In the genomic region with DNA sequence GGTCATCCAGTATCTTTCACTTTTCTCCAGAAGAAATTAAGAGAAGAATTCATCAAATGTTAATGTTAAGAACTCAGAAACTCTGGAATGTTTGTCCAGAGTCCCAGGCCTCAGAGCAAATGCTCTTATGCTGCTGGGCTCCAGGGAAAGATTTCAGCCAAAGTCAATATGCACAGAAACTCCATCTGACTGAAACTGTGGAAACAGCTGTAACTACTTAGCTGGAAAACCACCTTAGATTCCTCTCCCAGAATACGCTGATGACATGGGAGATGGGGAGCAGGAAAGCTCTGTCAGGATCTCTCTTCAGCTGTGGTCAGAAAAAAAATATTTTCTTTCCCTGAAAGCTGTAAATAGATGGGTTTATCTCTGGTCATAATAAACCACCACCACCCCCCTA, we compare ENCODE assay signal across 15 cellular contexts.
DNase-seq lines count a peak whose midpoint lies in the region; ATAC-seq lines count a peak whose summit lies in the region.
"Had no signal": no experiment of that assay in that cellular context is flagged by ENCODE, and none has a peak within 500 bp of the region (broad histone marks: within the 10 kb centered on the region; RNA-seq: fewer than 3 reads in every experiment).

No MANE protein-coding gene starts in this region.

- WGBS in right cardiac atrium: 52% methylated on average over 1 of the region's 1 CpG

- intact Hi-C loops in right cardiac atrium (cut with DNase I): no loop called here

- H3K4me1 ChIP-seq in right cardiac atrium (ENCODE audit: control insufficient read depth, insufficient read depth, low read length): no peaks in the 10 kb centered on the region

- no peak overlapping the region for H3K27ac ChIP-seq in right cardiac atrium (ENCODE audit: low read length)
- H3K27ac ChIP-seq: 22Rv1 had no signal

- DNase-seq in NCI-H146 (lab: John Stamatoyannopoulos, UW): peak; percentile 24
- DNase-seq in NCI-H146 treated with DMSO at 0.1 percent for 48 hours (lab: John Stamatoyannopoulos, UW; ENCODE audit: unreplicated experiment): no peak
- DNase-seq in astrocyte of the hippocampus (ENCODE audit: low read depth, low spot score): peak; percentile 93
- peak in 1 of 3 donors; percentile 43 for DNase-seq in right cardiac atrium
- DNase-seq in smooth muscle cell of the brain vasculature (ENCODE audit: low read depth, low spot score): peak; percentile 96
- DNase-seq in activated CD4-positive, alpha-beta T cell treated with anti-CD3 and anti-CD28 coated beads, Interleukin-2, amount 50 U/mL, for 48 hours: no peak
- no peak for DNase-seq in activated CD8-positive, alpha-beta memory T cell treated with anti-CD3 and anti-CD28 coated beads, Interleukin-2, amount 50 U/mL, for 48 hours
- DNase-seq: activated CD4-positive, alpha-beta T cell treated with anti-CD3 and anti-CD28 coated beads, Interleukin-2, amount 50 U/mL, for 4 hours; activated naive CD4-positive, alpha-beta T cell treated with anti-CD3 and anti-CD28 coated beads, Interleukin-2, amount 50 U/mL, for 16 hours; DND-41; naive B cell; NCI-H1417 treated with DMSO at 0.1 percent for 48 hours had no signal

- no peaks in the 10 kb centered on the region for H3K27me3 ChIP-seq in right cardiac atrium (ENCODE audit: control insufficient read depth, insufficient read depth)

- no peaks in the 10 kb centered on the region for H3K9me3 ChIP-seq in right cardiac atrium (ENCODE audit: control insufficient read depth, low read length)

- no peak overlapping the region for H3K4me3 ChIP-seq in right cardiac atrium (ENCODE audit: low read length)

- ATAC-seq in right cardiac atrium (peak; percentile 75 to 90), GM21619 (IDR thresholded peaks at IDR 0.05; ENCODE audit: unreplicated experiment) (no peak)
- ATAC-seq: stimulated activated effector memory CD8-positive, alpha-beta T cell treated with anti-CD3 and anti-CD28 coated beads, Interleukin-12 subunit alpha, Interleukin-12 subunit beta, amount 100 ng/mL, for 72 hours had no signal

Comparison
In these comparisons a context has a peak if more than half of its experiments do, and no peak if none do; other contexts are left out.
1. DNase-seq: peak in NCI-H146 (single experiment), astrocyte of the hippocampus (single experiment) and smooth muscle cell of the brain vasculature (single experiment); none in NCI-H146 treated with DMSO at 0.1 percent for 48 hours (single experiment), activated CD4-positive, alpha-beta T cell treated with anti-CD3 and anti-CD28 coated beads, Interleukin-2, amount 50 U/mL, for 48 hours (0 of 2) and activated CD8-positive, alpha-beta memory T cell treated with anti-CD3 and anti-CD28 coated beads, Interleukin-2, amount 50 U/mL, for 48 hours (single experiment).